ENCODE assay signal across 34 cellular contexts in genomic region chr9:21598749-21599148, GRCh38.
DNase-seq lines count a peak whose midpoint lies in the region; ATAC-seq, FAIRE-seq and TF ChIP-seq lines count a peak whose summit lies in the region.
"Had no signal": no experiment of that assay in that cellular context is flagged by ENCODE, and none has a peak within 500 bp of the region (broad histone marks: within the 10 kb centered on the region; RNA-seq: fewer than 3 reads in every experiment).

No MANE protein-coding gene starts in this region.

- H4K8ac ChIP-seq in IMR-90 (ENCODE audit: low read depth in 2 of 2, low read length in 2 of 2) (no peak overlapping the region), H1 (ENCODE audit: extremely low read depth, insufficient read depth, low read length) (no peak overlapping the region), neuronal stem cell (ENCODE audit: low read depth, low read length) (no peak overlapping the region)

- no peak for TF ChIP-seq CTCF in HepG2 (CRISPR knock-in tag; IDR thresholded peaks at IDR 0.05)
- TF ChIP-seq CTCF in right lobe of liver (IDR thresholded peaks at IDR 0.05), result no peak
- TF ChIP-seq CTCF in A549 (IDR thresholded peaks at IDR 0.05), result no peak
- TF ChIP-seq CTCF in IMR-90 (conservative IDR thresholded peaks at IDR 0.05; ENCODE audit: low read depth, low read length), result no peak
- no peak for TF ChIP-seq CTCF in H1 (IDR thresholded peaks at IDR 0.05; ENCODE audit: control extremely low read depth in 1 of 3, insufficient read depth in 1 of 3, low read depth in 1 of 3, low read length in 3 of 3)

- no peak for TF ChIP-seq EP300 in HepG2 (IDR thresholded peaks at IDR 0.05; ENCODE audit: low read depth in 2 of 2, low read length in 2 of 2)
- no peak for TF ChIP-seq EP300 in HepG2 (CRISPR knock-in tag; IDR thresholded peaks at IDR 0.05; ENCODE audit: borderline replicate concordance)
- no peak for TF ChIP-seq EP300 in A549 (IDR thresholded peaks at IDR 0.05)
- no peak for TF ChIP-seq EP300 in H1 (IDR thresholded peaks at IDR 0.05; ENCODE audit: borderline replicate concordance in 1 of 2, low read depth in 2 of 2, low read length in 2 of 2)

- H3K4me2 ChIP-seq in HepG2 (ENCODE audit: low read depth, low read length) (no peak overlapping the region), A549 (no peak overlapping the region), IMR-90 (ENCODE audit: low read depth, low read length) (no peak overlapping the region), H1 (ENCODE audit: insufficient read depth in 1 of 2, low read depth in 2 of 2, low read length in 2 of 2) (no peak overlapping the region), neuronal stem cell (ENCODE audit: insufficient read depth, low read length, poor library complexity, severe bottlenecking) (no peak overlapping the region)
- H3K4me2 ChIP-seq: BLaER1; BLaER1 treated with 17β-estradiol and CSF1 and Interleukin-3, amounts not matched to agents 10 nM and 100 nM had no signal

- H3K14ac ChIP-seq in IMR-90 (replicated peaks; ENCODE audit: low read depth, low read length), result no peak overlapping the region
- no peak overlapping the region for H3K14ac ChIP-seq in H1 (ENCODE audit: insufficient read length)
- no peak overlapping the region for H3K14ac ChIP-seq in neuronal stem cell (ENCODE audit: low read length)

- no peaks in the 10 kb centered on the region for H3K23me2 ChIP-seq in H1 (ENCODE audit: low read depth, low read length)

- no peak overlapping the region for H2AK9ac ChIP-seq in IMR-90 (replicated peaks; ENCODE audit: low read depth, low read length, poor library complexity)

- ATAC-seq in HepG2 (no peak), right lobe of liver (no peak), A549 (no peak), IMR-90 (ENCODE audit: low read depth) (no peak), HG03460 (IDR thresholded peaks at IDR 0.05; ENCODE audit: unreplicated experiment) (no peak)
- ATAC-seq: CD8-positive, alpha-beta T cell had no signal

- DNase-seq in HepG2 (ENCODE audit: low spot score) (no peak), right lobe of liver (no peak), A549 (ENCODE audit: low read depth in 1 of 2, low spot score in 1 of 2) (no peak), IMR-90 (no peak), H1 (ENCODE audit: low read depth in 1 of 2, low spot score in 2 of 2) (no peak), neuronal stem cell (ENCODE audit: low spot score) (no peak)
- no peak for DNase-seq in activated CD8-positive, alpha-beta memory T cell treated with anti-CD3 and anti-CD28 coated beads for 24 hours
- DNase-seq: 8988T; ACHN; AML-193; BE2C; C1 segment of cervical spinal cord; Caco-2; Calu3; CD4-positive, alpha-beta memory T cell; CD4-positive, alpha-beta T cell; CD4-positive, CD25-positive, alpha-beta regulatory T cell; CD8-positive, alpha-beta memory T cell; CD8-positive, alpha-beta T cell; COR-L47; DMS 273 treated with DMSO at 0.1 percent for 48 hours; DMS153; DMS53; DMS79; DMS79 treated with DMSO at 0.1 percent for 48 hours; DND-41; EL had no signal

- BruUV-seq in HepG2 (replicated peaks; lab: Mats Ljungman, UMichigan) (no TSS peak), IMR-90 (replicated peaks; lab: Mats Ljungman, UMichigan) (no TSS peak)

- POLR2A ChIA-PET in HepG2 (lab: Yijun Ruan, JAX) (no interaction called here), A549 (lab: Yijun Ruan, JAX) (no interaction called here), IMR-90 (lab: Charles Lee; ENCODE audit: unreplicated experiment) (no interaction called here), H1 (lab: Charles Lee; ENCODE audit: partially characterized antibody) (no interaction called here)

- H3K4me1 ChIP-seq in HepG2 (ENCODE audit: insufficient read depth, low read length) (no peaks in the 10 kb centered on the region), right lobe of liver (no peaks in the 10 kb centered on the region), A549 (peaks cover 39% of the 10 kb centered on the region), IMR-90 (ENCODE audit: control insufficient read depth, insufficient read depth, low read length) (no peaks in the 10 kb centered on the region), H1 (replicated peaks in 1 of 4; ENCODE audit: control insufficient read depth in 3 of 4, insufficient read depth in 4 of 4, low read length in 3 of 4) (no peaks in the 10 kb centered on the region), neuronal stem cell (ENCODE audit: control insufficient read depth in 2 of 2, insufficient read depth in 1 of 2, low read depth in 1 of 2, low read length in 2 of 2) (no peaks in the 10 kb centered on the region)
- H3K4me1 ChIP-seq: BE2C, BLaER1, Caco-2 had no signal

- H3K9me1 ChIP-seq in IMR-90 (ENCODE audit: insufficient read depth, low read length), result no peaks in the 10 kb centered on the region

- no peak overlapping the region for H3K4ac ChIP-seq in IMR-90 (ENCODE audit: low read depth, low read length)
- H3K4ac ChIP-seq in H1 (replicated peaks; ENCODE audit: insufficient read length, low read depth, low read length), result no peak overlapping the region
- no peak overlapping the region for H3K4ac ChIP-seq in neuronal stem cell (ENCODE audit: low read length)

- dilution Hi-C loops in IMR-90 (cut with HindIII; ENCODE audit: low sequenced_read_pairs, unreplicated experiment), result no loop called here

- H3K18ac ChIP-seq in IMR-90 (ENCODE audit: low read depth, low read length) (no peak overlapping the region), H1 (ENCODE audit: extremely low read depth, low read length) (no peak overlapping the region), neuronal stem cell (ENCODE audit: low read length) (no peak overlapping the region)

- H2AK5ac ChIP-seq in IMR-90 (ENCODE audit: low read depth, low read length) (no peak overlapping the region), H1 (ENCODE audit: low read depth, low read length) (no peak overlapping the region), neuronal stem cell (ENCODE audit: low read depth, low read length) (no peak overlapping the region)

- no peaks in the 10 kb centered on the region for H3K79me2 ChIP-seq in HepG2 (ENCODE audit: insufficient read depth, low read length)
- H3K79me2 ChIP-seq in H1 (ENCODE audit: control insufficient read depth in 1 of 2, insufficient read depth in 2 of 2, low read length in 2 of 2), result no peaks in the 10 kb centered on the region

- H3K4me3 ChIP-seq in HepG2 (replicated peaks in 1 of 3; ENCODE audit: insufficient read depth in 1 of 3, low read depth in 2 of 3, low read length in 3 of 3) (no peak overlapping the region), right lobe of liver (no peak overlapping the region), A549 (no peak overlapping the region), IMR-90 (ENCODE audit: insufficient read depth, low read depth, low read length) (no peak overlapping the region), H1 (ENCODE audit: extremely low read depth in 1 of 4, insufficient read depth in 2 of 4, low read depth in 3 of 4, low read length in 4 of 4) (no peak overlapping the region), neuronal stem cell (ENCODE audit: low read length in 2 of 2) (no peak overlapping the region)
- H3K4me3 ChIP-seq: BLaER1; BLaER1 treated with 17β-estradiol and CSF1 and Interleukin-3, amounts not matched to agents 10 nM and 100 nM had no signal

- FAIRE-seq in HepG2 (lab: Jason Lieb, UNC) (no peak), A549 (lab: Jason Lieb, UNC) (no peak), H1 (lab: Jason Lieb, UNC) (no peak)
- FAIRE-seq: A204.1, D721Med had no signal

- H3K27ac ChIP-seq in HepG2 (ENCODE audit: extremely low read length, insufficient read depth, low read length), result no peak overlapping the region
- H3K27ac ChIP-seq in right lobe of liver, result no peak overlapping the region
- H3K27ac ChIP-seq in A549, result no peak overlapping the region
- no peak overlapping the region for H3K27ac ChIP-seq in IMR-90 (ENCODE audit: insufficient read depth, low read length)
- H3K27ac ChIP-seq in H1 (ENCODE audit: low read depth, low read length), result no peak overlapping the region
- H3K27ac ChIP-seq in neuronal stem cell (replicated peaks; ENCODE audit: low read length), result no peak overlapping the region
- H3K27ac ChIP-seq: 22Rv1; BLaER1; BLaER1 treated with 17β-estradiol and CSF1 and Interleukin-3, amounts not matched to agents 10 nM and 100 nM; C4-2B had no signal

- H3K27me3 ChIP-seq in HepG2 (ENCODE audit: control insufficient read depth in 1 of 2, insufficient read depth in 2 of 2, low read length in 2 of 2) (no peaks in the 10 kb centered on the region), right lobe of liver (no peaks in the 10 kb centered on the region), IMR-90 (ENCODE audit: control insufficient read depth, insufficient read depth, low read length) (no peaks in the 10 kb centered on the region), H1 (replicated peaks in 1 of 4; ENCODE audit: control insufficient read depth in 3 of 4, extremely low read depth in 1 of 4, insufficient read depth in 3 of 4, low read length in 3 of 4) (peaks cover 0 to 2% (median 0%) of the 10 kb centered on the region in 4 experiments; a peak in 1 of 7 replicates), neuronal stem cell (ENCODE audit: control insufficient read depth in 3 of 3, insufficient read depth in 3 of 3, low read depth in 1 of 3, low read length in 3 of 3) (no peaks in the 10 kb centered on the region)
- H3K27me3 ChIP-seq: BLaER1; BLaER1 treated with 17β-estradiol and CSF1 and Interleukin-3, amounts not matched to agents 10 nM and 100 nM had no signal

- H2BK120ac ChIP-seq in IMR-90 (ENCODE audit: low read depth, low read length) (no peak overlapping the region), H1 (replicated peaks; ENCODE audit: low read depth, low read length) (no peak overlapping the region), neuronal stem cell (ENCODE audit: low read depth, low read length) (no peak overlapping the region)

- no peaks in the 10 kb centered on the region for H3K9me3 ChIP-seq in HepG2 (ENCODE audit: low read length)
- no peaks in the 10 kb centered on the region for H3K9me3 ChIP-seq in right lobe of liver
- 0 out of 3 replicates have a peak, but pooled peaks cover 8% of the 10 kb centered on the region for H3K9me3 ChIP-seq in A549
- H3K9me3 ChIP-seq in IMR-90 (ENCODE audit: control insufficient read depth, insufficient read depth, low read length), result no peaks in the 10 kb centered on the region
- H3K9me3 ChIP-seq in H1 (ENCODE audit: insufficient read depth in 2 of 2, low read depth in 1 of 2, low read length in 1 of 2), result no peaks in the 10 kb centered on the region
- no peaks in the 10 kb centered on the region for H3K9me3 ChIP-seq in neuronal stem cell (replicated peaks in 1 of 2; ENCODE audit: control insufficient read depth in 2 of 2, insufficient read depth in 1 of 2, low read depth in 1 of 2, low read length in 2 of 2)
- H3K9me3 ChIP-seq: BE2C; BLaER1; BLaER1 treated with 17β-estradiol and CSF1 and Interleukin-3, amounts not matched to agents 10 nM and 100 nM; Caco-2 had no signal

- H2AFZ ChIP-seq in HepG2 (ENCODE audit: low read length), result no peak overlapping the region
- H2AFZ ChIP-seq in IMR-90 (replicated peaks; ENCODE audit: low read length, poor library complexity), result no peak overlapping the region
- H2AFZ ChIP-seq in H1 (ENCODE audit: low read length), result no peak overlapping the region
- no peak overlapping the region for H2AFZ ChIP-seq in neuronal stem cell (ENCODE audit: low read length)

- H4K5ac ChIP-seq in IMR-90 (ENCODE audit: low read depth, low read length) (no peak overlapping the region), H1 (ENCODE audit: insufficient read length, low read depth, low read length) (no peak overlapping the region)

- H2BK5ac ChIP-seq in IMR-90 (ENCODE audit: low read depth, low read length, poor library complexity, severe bottlenecking), result no peak overlapping the region
- H2BK5ac ChIP-seq in H1 (ENCODE audit: low read depth, low read length), result no peak overlapping the region
- H2BK5ac ChIP-seq in neuronal stem cell (ENCODE audit: low read length), result no peak overlapping the region

- H2BK15ac ChIP-seq in IMR-90 (ENCODE audit: low read depth, low read length) (no peak overlapping the region), H1 (ENCODE audit: low read length) (no peak overlapping the region), neuronal stem cell (ENCODE audit: low read length) (no peak overlapping the region)

- H4K91ac ChIP-seq in IMR-90 (ENCODE audit: insufficient read depth, low read depth, low read length) (no peak overlapping the region), H1 (replicated peaks; ENCODE audit: insufficient read length, low read length) (no peak overlapping the region), neuronal stem cell (ENCODE audit: low read depth, low read length, poor library complexity) (no peak overlapping the region)

- no peak overlapping the region for H3K9ac ChIP-seq in HepG2 (ENCODE audit: insufficient read depth, low read depth, low read length)
- H3K9ac ChIP-seq in IMR-90 (ENCODE audit: low read depth, low read length), result no peak overlapping the region
- H3K9ac ChIP-seq in H1 (replicated peaks in 1 of 4; ENCODE audit: extremely low read depth in 1 of 4, low read depth in 3 of 4, low read length in 3 of 4), result no peak overlapping the region
- H3K9ac ChIP-seq in neuronal stem cell (ENCODE audit: low read depth, low read length, poor library complexity), result no peak overlapping the region
- H3K9ac ChIP-seq: BLaER1; BLaER1 treated with 17β-estradiol and CSF1 and Interleukin-3, amounts not matched to agents 10 nM and 100 nM had no signal

- 4% methylated on average over 2 of the region's 2 CpGs for WGBS in HepG2 (ENCODE audit: low lambda C conversion rate)
- 39% methylated on average over 2 of the region's 2 CpGs for WGBS in right lobe of liver (ENCODE audit: insufficient coverage, low coverage, low lambda C conversion rate, missing lambda C conversion rate)
- WGBS in A549 (ENCODE audit: missing lambda C conversion rate), result 87% methylated on average over 2 of the region's 2 CpGs
- WGBS in IMR-90 (ENCODE audit: extremely low coverage in 2 of 2, insufficient read length in 1 of 2), 2 experiments, result no CpG with 5 or more reads among the region's 2 CpGs
- WGBS in H1 (ENCODE audit: extremely low coverage in 1 of 2, insufficient coverage in 1 of 2, insufficient read length in 1 of 2, insufficient replicate concordance in 2 of 2, low coverage in 1 of 2, low lambda C conversion rate in 2 of 2, missing lambda C conversion rate in 1 of 2), 2 experiments, result 95% methylated on average over 2 of the region's 2 CpGs; no CpG with 5 or more reads in 1 of the 2 experiments
- no CpG with 5 or more reads among the region's 2 CpGs for WGBS in neuronal stem cell (ENCODE audit: extremely low coverage in 2 of 2, insufficient read length in 2 of 2, insufficient replicate concordance in 1 of 2), 2 donors

- intact Hi-C loops in HepG2 (cut with micrococcal nuclease; ENCODE audit: unreplicated experiment) (no loop called here), right lobe of liver (cut with DNase I) (no loop called here), IMR-90 (cut with micrococcal nuclease) (no loop called here)

- H3K36me3 ChIP-seq in HepG2 (replicated peaks in 1 of 2; ENCODE audit: control insufficient read depth in 1 of 2, insufficient read depth in 2 of 2, low read length in 2 of 2) (no peaks in the 10 kb centered on the region), right lobe of liver (no peaks in the 10 kb centered on the region), IMR-90 (ENCODE audit: control insufficient read depth, insufficient read depth, low read length) (no peaks in the 10 kb centered on the region), H1 (ENCODE audit: control insufficient read depth in 2 of 4, insufficient read depth in 4 of 4, low read length in 3 of 4) (no peaks in the 10 kb centered on the region), neuronal stem cell (replicated peaks in 1 of 2; ENCODE audit: control insufficient read depth in 2 of 2, insufficient read depth in 2 of 2, low read length in 2 of 2) (no peaks in the 10 kb centered on the region)
- H3K36me3 ChIP-seq: BE2C; BLaER1; BLaER1 treated with 17β-estradiol and CSF1 and Interleukin-3, amounts not matched to agents 10 nM and 100 nM had no signal

- H4K20me1 ChIP-seq in HepG2 (ENCODE audit: insufficient read depth, low read length) (no peaks in the 10 kb centered on the region), IMR-90 (ENCODE audit: insufficient read depth, low read length) (no peaks in the 10 kb centered on the region), H1 (replicated peaks in 1 of 2; ENCODE audit: control insufficient read depth in 1 of 2, insufficient read depth in 2 of 2, low read length in 2 of 2) (no peaks in the 10 kb centered on the region)
- H4K20me1 ChIP-seq: BLaER1; BLaER1 treated with 17β-estradiol and CSF1 and Interleukin-3, amounts not matched to agents 10 nM and 100 nM had no signal

- H3K23ac ChIP-seq in IMR-90 (ENCODE audit: low read depth, low read length), result no peak overlapping the region
- H3K23ac ChIP-seq in H1 (ENCODE audit: insufficient read length), result no peak overlapping the region
- H3K23ac ChIP-seq in neuronal stem cell (ENCODE audit: low read depth, low read length, poor library complexity), result no peak overlapping the region

- no peak overlapping the region for H2BK20ac ChIP-seq in IMR-90 (ENCODE audit: low read depth, low read length)
- no peak overlapping the region for H2BK20ac ChIP-seq in H1 (ENCODE audit: low read length)

- no peak for TF ChIP-seq RAD21 in HepG2 (CRISPR knock-in tag; IDR thresholded peaks at IDR 0.05)
- TF ChIP-seq RAD21 in A549 (conservative IDR thresholded peaks at IDR 0.05 in 1 of 2, IDR thresholded peaks at IDR 0.05 in 1 of 2), result no peak
- TF ChIP-seq RAD21 in IMR-90 (IDR thresholded peaks at IDR 0.05; ENCODE audit: low read length), result no peak
- no peak for TF ChIP-seq RAD21 in H1 (IDR thresholded peaks at IDR 0.05 in 1 of 2, conservative IDR thresholded peaks at IDR 0.05 in 1 of 2; ENCODE audit: low read depth in 2 of 2, low read length in 2 of 2)

- H3K56ac ChIP-seq in IMR-90 (ENCODE audit: extremely low read depth, insufficient read depth, low read length), result no peak overlapping the region
- no peak overlapping the region for H3K56ac ChIP-seq in H1 (replicated peaks; ENCODE audit: insufficient read length, low read depth, low read length)

- H3K79me1 ChIP-seq in IMR-90 (ENCODE audit: low read depth in 1 of 2, low read length in 2 of 2), result no peaks in the 10 kb centered on the region
- H3K79me1 ChIP-seq in H1 (ENCODE audit: low read depth, low read length), result no peaks in the 10 kb centered on the region
- H3K79me1 ChIP-seq in neuronal stem cell (ENCODE audit: low read depth, low read length), result no peaks in the 10 kb centered on the region

- H2BK12ac ChIP-seq in H1 (ENCODE audit: low read depth, low read length) (no peak overlapping the region), neuronal stem cell (ENCODE audit: low read length) (no peak overlapping the region)

- TF ChIP-seq POLR2A in HepG2 (IDR thresholded peaks at IDR 0.05; ENCODE audit: insufficient read depth in 1 of 2, low read depth in 2 of 2, low read length in 2 of 2), result no peak
- no peak for TF ChIP-seq POLR2A in right lobe of liver (IDR thresholded peaks at IDR 0.05)
- no peak for TF ChIP-seq POLR2A in A549 (IDR thresholded peaks at IDR 0.05; ENCODE audit: low read length)
- no peak for TF ChIP-seq POLR2A in IMR-90 (IDR thresholded peaks at IDR 0.05; ENCODE audit: low read depth, low read length)
- TF ChIP-seq POLR2A in H1 (IDR thresholded peaks at IDR 0.05; ENCODE audit: control extremely low read depth in 1 of 2, low read depth in 2 of 2, low read length in 2 of 2), result no peak

- CTCF ChIA-PET in HepG2 (lab: Yijun Ruan, JAX; ENCODE audit: low intra/inter-chr PET ratio, low total read pairs) (no interaction called here), A549 (lab: Yijun Ruan, JAX) (interaction anchor here (0.8 to 1.0 kb wide), 2 partner anchors 40 to 180 kb away, joined by 3 read pairs; no protein-coding TSS in a partner anchor), IMR-90 (lab: Yijun Ruan, JAX) (no interaction called here), H1 (lab: Charles Lee; ENCODE audit: partially characterized antibody) (interaction anchor here (0.7 to 1.4 kb wide), 2 partner anchors 144 to 403 kb away, joined by 3 to 4 read pairs; no protein-coding TSS in a partner anchor)

- in situ Hi-C loops in HepG2 (cut with HindIII; ENCODE audit: extremely low pct_ligation_motif_present, low pct_unique_long_range_greater_than_20kb), result no loop called here
- in situ Hi-C loops in IMR-90 (cut with MboI; ENCODE audit: low sequenced_read_pairs), result loop anchor here (10.0 to 25.0 kb wide), 3 partner anchors 56 to 389 kb away; partner anchors contain the start of genes CDKN2A and CDKN2B-AS1

Comparison
In these comparisons a context has a peak if more than half of its experiments do, and no peak if none do; other contexts are left out.
1. CTCF ChIA-PET loops: an anchor here in A549 (0.8 to 1.0 kb wide) and H1 (0.7 to 1.4 kb wide); none called in HepG2 and IMR-90.
2. Of the 41 proteins assayed by ChIP-seq in both HepG2 and H1: peak only in HepG2: none; only in H1: none; in both: MAFK; in neither: 40.